Comparison of ENCODE assay signal across 1 cellular context in the genomic region with DNA sequence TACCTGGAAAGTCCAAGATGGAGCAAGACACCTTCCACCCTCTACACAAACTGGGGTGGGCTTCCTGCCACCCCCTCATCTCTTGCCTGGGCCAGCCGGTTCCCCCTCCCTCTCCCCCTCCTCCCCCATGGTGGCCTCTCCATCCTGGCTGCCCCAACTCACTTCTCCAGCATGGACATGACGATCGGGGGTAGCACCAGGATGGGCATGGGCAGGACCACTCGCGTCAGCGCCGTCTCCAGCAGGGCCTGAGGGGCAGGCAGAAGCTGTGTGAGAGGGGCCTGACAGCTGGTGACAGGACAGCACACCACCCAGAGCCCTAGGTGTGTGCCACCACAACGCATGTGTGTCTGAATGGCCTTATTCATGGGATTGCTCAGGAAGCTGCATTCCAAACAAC.
TF ChIP-seq lines count a peak whose summit lies in the region.

No MANE protein-coding gene starts in this region.

TF ChIP-seq in H1, 55 proteins besides CTCF, POLR2A, EP300 and RAD21:
- no peak for TF ChIP-seq JUN (IDR thresholded peaks at IDR 0.05; ENCODE audit: low read depth, low read length)
- no peak for TF ChIP-seq BRCA1 (IDR thresholded peaks at IDR 0.05; ENCODE audit: low read depth, low read length)
- TF ChIP-seq SIRT6 (IDR thresholded peaks at IDR 0.05; ENCODE audit: low read length) = no peak
- TF ChIP-seq CBX8 (IDR thresholded peaks at IDR 0.05; ENCODE audit: borderline replicate concordance, low read depth, low read length) = no peak
